ENCODE assay signal across 8 cellular contexts in genomic region chr4:122584517-122584916, GRCh38.
DNase-seq lines count a peak whose midpoint lies in the region; ATAC-seq and TF ChIP-seq lines count a peak whose summit lies in the region.

No MANE protein-coding gene starts in this region.

- DNase-seq in AG09319 (ENCODE audit: extremely low read depth, low read depth) (peak; percentile 16), RKO (ENCODE audit: low spot score) (peak; percentile 31), foreskin fibroblast (peak; percentile 66 to 83), NCI-H1048 (lab: John Stamatoyannopoulos, UW) (no peak), NCI-H446 (lab: John Stamatoyannopoulos, UW) (no peak)
- no peak for DNase-seq in activated CD4-positive, CD25-positive, alpha-beta regulatory T cell treated with anti-CD3 and anti-CD28 coated beads, Interleukin-2, amount 50 U/mL, for 72 hours

- no peak for TF ChIP-seq CTCF in AG09319 (IDR thresholded peaks at IDR 0.05; ENCODE audit: low read depth, low read length)
- no peak for TF ChIP-seq CTCF in foreskin fibroblast (IDR thresholded peaks at IDR 0.05; ENCODE audit: low read depth, low read length)

- ATAC-seq in GM21786 (IDR thresholded peaks at IDR 0.05; ENCODE audit: unreplicated experiment) (peak; percentile 66), HG03354 (IDR thresholded peaks at IDR 0.05; ENCODE audit: poor library complexity, severe bottlenecking, unreplicated experiment) (no peak)

- H3K4me3 ChIP-seq in foreskin fibroblast (ENCODE audit: low read depth in 1 of 2, low read length in 2 of 2): no peak overlapping the region

Comparison
In these comparisons a context has a peak if more than half of its experiments do, and no peak if none do; other contexts are left out.
1. DNase-seq: peak in AG09319 (single experiment), RKO (single experiment) and foreskin fibroblast (2 of 2); none in NCI-H1048 (single experiment), NCI-H446 (0 of 2) and activated CD4-positive, CD25-positive, alpha-beta regulatory T cell treated with anti-CD3 and anti-CD28 coated beads, Interleukin-2, amount 50 U/mL, for 72 hours (single experiment).